8 cellular contexts compared by ENCODE assay signal in genomic region chr1:225653463-225654276, GRCh38. TPM values are rescaled to one million over a fixed set of nuclear protein-coding genes. Genes with fewer than 3 reads are reported as not detected.
A peak's percentile ranks its signal among the peaks of the same experiment; 100 is the strongest.
DNase-seq lines count a peak whose midpoint lies in the region; ATAC-seq and TF ChIP-seq lines count a peak whose summit lies in the region.

No MANE protein-coding gene starts in this region.

- no TSS peak for BruUV-seq in A673 (replicated peaks; lab: Mats Ljungman, UMichigan)

- intact Hi-C loops in A673 (cut with micrococcal nuclease; ENCODE audit: unreplicated experiment) = loop anchor here (5.0 to 10.0 kb wide), 2 partner anchors 99 to 176 kb away; no protein-coding TSS in a partner anchor

- POLR2A ChIA-PET in A673 (lab: Charles Lee; ENCODE audit: low non-redundant PET) = interaction anchor here (0.7 kb wide), 1 partner anchor 28 kb away, joined by 3 read pairs; no protein-coding TSS in a partner anchor

- no peak for TF ChIP-seq CTCF in A673 (conservative IDR thresholded peaks at IDR 0.05; ENCODE audit: low read depth, low read length)
- TF ChIP-seq CTCF in coronary artery (IDR thresholded peaks at IDR 0.05) = no peak

- CTCF ChIA-PET in A673 (lab: Charles Lee) = no interaction called here

- peak overlapping the region in 2 of 3 donors; percentile 13 to 23 for H3K27ac Mint-ChIP-seq in IgD-negative memory B cell
- no peak overlapping the region for H3K27ac Mint-ChIP-seq in T-helper 17 cell

- peaks cover 14 to 23% (median 15%) of the 10 kb centered on the region in 3 donors for H3K4me1 Mint-ChIP-seq in IgD-negative memory B cell
- H3K4me1 Mint-ChIP-seq in T-helper 17 cell = peaks cover 12% of the 10 kb centered on the region

- H3K9me3 Mint-ChIP-seq in IgD-negative memory B cell = no peaks in the 10 kb centered on the region

- ATAC-seq in GM18498 (IDR thresholded peaks at IDR 0.05; ENCODE audit: unreplicated experiment) (peak; percentile 31), T-helper 17 cell (peak; percentile 37)

- no peaks in the 10 kb centered on the region for H3K9me3 ChIP-seq in A673 (ENCODE audit: low read depth, low read length, poor library complexity, severe bottlenecking)
- H3K9me3 ChIP-seq in T-helper 17 cell (ENCODE audit: control insufficient read depth, low read length, poor library complexity, severe bottlenecking) = no peaks in the 10 kb centered on the region

- H3K27me3 Mint-ChIP-seq in IgD-negative memory B cell (peaks cover 8% of the 10 kb centered on the region), T-helper 17 cell (peaks cover 6% of the 10 kb centered on the region)

- H3K4me3 Mint-ChIP-seq in IgD-negative memory B cell = peak overlapping the region; percentile 70 to 94 (median 88)
- H3K4me3 Mint-ChIP-seq in T-helper 17 cell = peak overlapping the region; percentile 96

- H3K36me3 Mint-ChIP-seq in IgD-negative memory B cell (no peaks in the 10 kb centered on the region), T-helper 17 cell (ENCODE audit: low read depth) (peaks cover 6% of the 10 kb centered on the region)

- H3K36me3 ChIP-seq in A673 (ENCODE audit: insufficient read depth, low read length, poor library complexity, severe bottlenecking) = no peaks in the 10 kb centered on the region

- DNase-seq in A673 (ENCODE audit: low spot score) (peak; percentile 86), T-helper 17 cell (no peak), coronary artery (ENCODE audit: low spot score) (peak; percentile 92), KG1 (lab: John Stamatoyannopoulos, UW) (no peak)
- DNase-seq in stimulated activated CD4-positive, alpha-beta T cell treated with anti-CD3 and anti-CD28 coated beads, Interleukin-15, amount 100 ng/mL, for 24 hours = peak; percentile 52

- peaks cover 46% of the 10 kb centered on the region for H3K4me1 ChIP-seq in A673 (ENCODE audit: insufficient read depth, low read length, poor library complexity, severe bottlenecking)

- H3K27me3 ChIP-seq in A673 (replicated peaks; ENCODE audit: insufficient read depth, low read depth, low read length, poor library complexity) = no peaks in the 10 kb centered on the region
- no peaks in the 10 kb centered on the region for H3K27me3 ChIP-seq in layer of hippocampus (ENCODE audit: control insufficient read depth, insufficient read depth, low read length)

- H3K27ac ChIP-seq in A673 (ENCODE audit: low read depth, low read length, poor library complexity, severe bottlenecking) (peak overlapping the region; percentile 96), coronary artery (peak overlapping the region; percentile 95 to 100), layer of hippocampus (ENCODE audit: low read depth, low read length) (peak overlapping the region; percentile 96)

- H3K4me3 ChIP-seq in A673 (ENCODE audit: low read depth, low read length, poor library complexity, severe bottlenecking) = peak overlapping the region; percentile 85
- peak overlapping the region; percentile 95 for H3K4me3 ChIP-seq in coronary artery

RNA-seq across cellular contexts. Expression of gene ENAH, which starts 0.7 kb away (rescaled TPM):
- total RNA-seq in A673 (2021) = 171 and 186 TPM in 2 replicates
- 0.04 TPM for polyA plus RNA-seq in IgD-negative memory B cell
- total RNA-seq in T-helper 17 cell = under 1 TPM; 0.57 to 0.73 TPM

Comparison
In these comparisons a context has a peak if more than half of its experiments do, and no peak if none do; other contexts are left out.
1. DNase-seq: peak in A673 (single experiment), coronary artery (single experiment) and stimulated activated CD4-positive, alpha-beta T cell treated with anti-CD3 and anti-CD28 coated beads, Interleukin-15, amount 100 ng/mL, for 24 hours (single experiment); none in T-helper 17 cell (0 of 3) and KG1 (single experiment).
2. RNA of gene ENAH, which starts 0.7 kb away (total RNA-seq): 171 to 186 TPM in A673; 0.57 to 0.73 TPM in T-helper 17 cell; every median in the first group is over 10 times any median in the second.
3. Peak in every context shown above with its lines, with median percentiles within 50 percentile points of each other: H3K27ac ChIP-seq.